4 cellular contexts compared by ENCODE assay signal in genomic region chr5:105640328-105640727, GRCh38.
"Had no signal": no experiment of that assay in that cellular context is flagged by ENCODE, and none has a peak within 500 bp of the region (broad histone marks: within the 10 kb centered on the region; RNA-seq: fewer than 3 reads in every experiment).

No MANE protein-coding gene starts in this region.

- H3K4me3 ChIP-seq: GM23338 had no signal

- H3K4me2 ChIP-seq: GM23338 had no signal

- DNase-seq: HCEC 1CT had no signal

- H3K27ac ChIP-seq: HL-60 had no signal

- H2AFZ ChIP-seq: GM23338 had no signal

- ATAC-seq: GM23338, HepG2 had no signal
